ENCODE assay signal across 22 cellular contexts in the genomic region with DNA sequence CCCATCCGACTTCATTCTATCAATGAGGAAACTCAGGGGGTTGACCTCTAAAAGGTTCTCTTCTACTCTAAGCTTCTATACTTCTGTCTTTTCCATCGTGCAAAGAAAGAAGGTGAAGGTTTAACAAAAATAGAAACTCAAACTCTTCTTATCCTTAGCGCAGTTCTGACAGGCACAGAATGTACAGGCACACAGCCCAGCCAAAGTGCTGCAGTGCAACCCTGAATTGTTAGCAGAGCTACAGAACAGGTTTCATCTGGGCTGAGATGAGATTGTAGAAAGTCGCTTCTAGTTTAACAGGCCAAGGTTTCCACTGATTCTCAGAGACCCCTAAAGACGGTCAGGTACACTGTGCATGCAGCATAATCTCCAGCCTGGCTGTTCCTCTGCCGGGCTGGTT.
DNase-seq lines count a peak whose midpoint lies in the region; ATAC-seq and TF ChIP-seq lines count a peak whose summit lies in the region.
"Had no signal": no experiment of that assay in that cellular context is flagged by ENCODE, and none has a peak within 500 bp of the region (broad histone marks: within the 10 kb centered on the region; RNA-seq: fewer than 3 reads in every experiment).

No MANE protein-coding gene starts in this region.

- no peak for TF ChIP-seq EP300 in gastroesophageal sphincter (IDR thresholded peaks at IDR 0.05)

- no peak overlapping the region for H3K23ac ChIP-seq in mesenchymal stem cell (ENCODE audit: low read length in 2 of 2)

- 47 to 65% methylated on average over 2 to 6 of the region's 6 CpGs for WGBS in gastroesophageal sphincter (ENCODE audit: low coverage in 1 of 2), 2 donors
- 96% methylated on average over 6 of the region's 6 CpGs for WGBS in mesenchymal stem cell
- 64 to 71% methylated on average over 6 of the region's 6 CpGs for WGBS in thyroid gland, 2 donors

- H2BK5ac ChIP-seq in mesenchymal stem cell (ENCODE audit: low read depth, low read length, poor library complexity, severe bottlenecking): peak overlapping the region; percentile 5

- TF ChIP-seq POLR2A in gastroesophageal sphincter (IDR thresholded peaks at IDR 0.05): no peak
- no peak for TF ChIP-seq POLR2A in thyroid gland (IDR thresholded peaks at IDR 0.05)

- H3K18ac ChIP-seq in mesenchymal stem cell (ENCODE audit: low read depth in 1 of 2, low read length in 2 of 2): no peak overlapping the region

- H3K9ac ChIP-seq in mesenchymal stem cell (ENCODE audit: low read length): no peak overlapping the region

- no peak overlapping the region for H3K4me3 ChIP-seq in gastroesophageal sphincter
- H3K4me3 ChIP-seq in mesenchymal stem cell (ENCODE audit: insufficient read depth in 1 of 2, low read depth in 1 of 2, low read length in 2 of 2): no peak overlapping the region
- H3K4me3 ChIP-seq in thyroid gland (replicated peaks in 1 of 3): no peak overlapping the region
- H3K4me3 ChIP-seq: K562, ovary, tibial artery had no signal

- H3K27me3 ChIP-seq in gastroesophageal sphincter (no peaks in the 10 kb centered on the region), mesenchymal stem cell (ENCODE audit: control insufficient read depth in 1 of 2, insufficient read depth in 1 of 2, low read length in 2 of 2) (peaks cover 0 to 7% of the 10 kb centered on the region in 2 experiments), thyroid gland (no peaks in the 10 kb centered on the region)
- H3K27me3 ChIP-seq: ovary, tibial artery had no signal

- no peaks in the 10 kb centered on the region for H3K27me3 Mint-ChIP-seq in activated naive CD4-positive, alpha-beta T cell treated with anti-CD3 and anti-CD28 coated beads for 36 hours (ENCODE audit: low read depth)
- no peaks in the 10 kb centered on the region for H3K27me3 Mint-ChIP-seq in activated naive CD4-positive, alpha-beta T cell treated with anti-CD3 and anti-CD28 coated beads, Interleukin-2, amount 10 ng/mL, durations not matched to agents 7 days and 5 days
- H3K27me3 Mint-ChIP-seq: activated CD4-positive, alpha-beta memory T cell treated with anti-CD3 and anti-CD28 coated beads for 36 hours; central memory CD8-positive, alpha-beta T cell; stimulated activated naive B cell treated with anti-CD40 and anti-IgM and Interleukin-4, amounts not matched to agents 10 μg/mL and 1 μg/mL and 100 μg/mL, for 72 hours had no signal

- H3K36me3 ChIP-seq in gastroesophageal sphincter (peaks cover 0 to 29% of the 10 kb centered on the region in 2 donors), mesenchymal stem cell (ENCODE audit: control insufficient read depth in 1 of 2, insufficient read depth in 2 of 2, low read depth in 1 of 2, low read length in 2 of 2) (peaks cover 3 to 13% of the 10 kb centered on the region in 2 experiments), thyroid gland (peaks cover 0 to 5% of the 10 kb centered on the region in 2 donors)
- H3K36me3 ChIP-seq: ovary had no signal

- no peaks in the 10 kb centered on the region for H3K9me3 ChIP-seq in gastroesophageal sphincter
- peaks cover 6% of the 10 kb centered on the region for H3K9me3 ChIP-seq in mesenchymal stem cell (ENCODE audit: control insufficient read depth, low read length)
- H3K9me3 ChIP-seq in thyroid gland: no peaks in the 10 kb centered on the region
- H3K9me3 ChIP-seq: ovary, tibial artery had no signal

- H4K8ac ChIP-seq in mesenchymal stem cell (ENCODE audit: low read length): no peak overlapping the region

- peak overlapping the region in 3 of 4 donors; percentile 67 to 74 (median 70) for H3K27ac ChIP-seq in gastroesophageal sphincter
- no peak overlapping the region for H3K27ac ChIP-seq in mesenchymal stem cell (ENCODE audit: low read length, poor library complexity, severe bottlenecking)
- peak overlapping the region; percentile 83 to 100 (median 97) for H3K27ac ChIP-seq in thyroid gland
- H3K27ac ChIP-seq: tibial artery had no signal

- no peaks in the 10 kb centered on the region for H3K79me1 ChIP-seq in mesenchymal stem cell (replicated peaks; ENCODE audit: low read length, poor library complexity, severe bottlenecking)

- H3K27ac Mint-ChIP-seq in activated naive CD4-positive, alpha-beta T cell treated with anti-CD3 and anti-CD28 coated beads for 36 hours: peak overlapping the region; percentile 9
- H3K27ac Mint-ChIP-seq in activated naive CD4-positive, alpha-beta T cell treated with anti-CD3 and anti-CD28 coated beads, Interleukin-2, amount 10 ng/mL, durations not matched to agents 7 days and 5 days: no peak overlapping the region
- H3K27ac Mint-ChIP-seq: activated CD4-positive, alpha-beta memory T cell treated with anti-CD3 and anti-CD28 coated beads for 36 hours; natural killer cell had no signal

- H3K4me3 Mint-ChIP-seq in activated naive CD4-positive, alpha-beta T cell treated with anti-CD3 and anti-CD28 coated beads for 36 hours: no peak overlapping the region
- H3K4me3 Mint-ChIP-seq in activated naive CD4-positive, alpha-beta T cell treated with anti-CD3 and anti-CD28 coated beads, Interleukin-2, amount 10 ng/mL, durations not matched to agents 7 days and 5 days: no peak overlapping the region
- H3K4me3 Mint-ChIP-seq: activated CD4-positive, alpha-beta memory T cell treated with anti-CD3 and anti-CD28 coated beads for 36 hours; central memory CD8-positive, alpha-beta T cell; natural killer cell; stimulated activated naive B cell treated with anti-CD40 and anti-IgM and Interleukin-4, amounts not matched to agents 10 μg/mL and 1 μg/mL and 100 μg/mL, for 72 hours had no signal

- H3K4ac ChIP-seq in mesenchymal stem cell (ENCODE audit: low read depth in 1 of 2, low read length in 2 of 2): no peak overlapping the region

- no peak overlapping the region for H2AK5ac ChIP-seq in mesenchymal stem cell (ENCODE audit: low read length, severe bottlenecking)

- TF ChIP-seq CTCF in gastroesophageal sphincter (IDR thresholded peaks at IDR 0.05) (no peak), thyroid gland (IDR thresholded peaks at IDR 0.05) (no peak), GM10266 (IDR thresholded peaks at IDR 0.05; ENCODE audit: control insufficient read depth, insufficient read depth, low read depth, missing control alignments) (no peak)

- H2BK12ac ChIP-seq in mesenchymal stem cell (ENCODE audit: low read length in 2 of 2): no peak overlapping the region

- H3K14ac ChIP-seq in mesenchymal stem cell (ENCODE audit: low read length in 2 of 2): no peak overlapping the region

- H2BK15ac ChIP-seq in mesenchymal stem cell (ENCODE audit: low read depth, poor library complexity, severe bottlenecking): no peak overlapping the region

- intact Hi-C loops in activated naive CD4-positive, alpha-beta T cell treated with anti-CD3 and anti-CD28 coated beads for 36 hours (cut with micrococcal nuclease): no loop called here
- intact Hi-C loops in thyroid gland (cut with DNase I): no loop called here

- peaks cover 2 to 56% (median 15%) of the 10 kb centered on the region in 3 donors for H3K4me1 ChIP-seq in gastroesophageal sphincter
- H3K4me1 ChIP-seq in mesenchymal stem cell (ENCODE audit: control insufficient read depth, insufficient read depth, low read depth, low read length): no peaks in the 10 kb centered on the region
- H3K4me1 ChIP-seq in thyroid gland: peaks cover 87 to 93% of the 10 kb centered on the region in 2 donors

- peaks cover 36% of the 10 kb centered on the region for H3K36me3 Mint-ChIP-seq in activated naive CD4-positive, alpha-beta T cell treated with anti-CD3 and anti-CD28 coated beads for 36 hours (ENCODE audit: low read depth)
- H3K36me3 Mint-ChIP-seq in activated naive CD4-positive, alpha-beta T cell treated with anti-CD3 and anti-CD28 coated beads, Interleukin-2, amount 10 ng/mL, durations not matched to agents 7 days and 5 days: peaks cover 88% of the 10 kb centered on the region

- H3K4me2 ChIP-seq in mesenchymal stem cell (ENCODE audit: low read length, poor library complexity, severe bottlenecking): no peak overlapping the region

- H2BK120ac ChIP-seq in mesenchymal stem cell (ENCODE audit: low read depth, low read length): no peak overlapping the region

- DNase-seq in activated naive CD4-positive, alpha-beta T cell treated with anti-CD3 and anti-CD28 coated beads for 36 hours: no peak
- no peak for DNase-seq in activated naive CD4-positive, alpha-beta T cell treated with anti-CD3 and anti-CD28 coated beads, Interleukin-2, amount 10 ng/mL, durations not matched to agents 7 days and 5 days
- DNase-seq in mesenchymal stem cell (no peak), thyroid gland (peak; percentile 71 to 74), GM10266 (ENCODE audit: extremely low spot score) (no peak)
- DNase-seq: 8988T; activated CD4-positive, alpha-beta memory T cell treated with anti-CD3 and anti-CD28 coated beads for 36 hours; activated effector memory CD4-positive, alpha-beta T cell treated with Interleukin-2 at 50 U/mL for 16 hours; DMS53; MM.1S; natural killer cell; NCI-H1436; OCI-M1; stimulated activated CD4-positive, alpha-beta T cell treated with anti-CD3 and anti-CD28 coated beads, Interleukin-4, amount 100 ng/mL, for 1 hour; stimulated activated naive B cell treated with anti-CD40 and anti-IgM and Interleukin-4, amounts not matched to agents 10 μg/mL and 1 μg/mL and 100 μg/mL, for 72 hours had no signal

- no peak overlapping the region for H4K91ac ChIP-seq in mesenchymal stem cell (ENCODE audit: low read length)

- no peaks in the 10 kb centered on the region for H3K9me3 Mint-ChIP-seq in activated naive CD4-positive, alpha-beta T cell treated with anti-CD3 and anti-CD28 coated beads for 36 hours
- no peaks in the 10 kb centered on the region for H3K9me3 Mint-ChIP-seq in activated naive CD4-positive, alpha-beta T cell treated with anti-CD3 and anti-CD28 coated beads, Interleukin-2, amount 10 ng/mL, durations not matched to agents 7 days and 5 days
- H3K9me3 Mint-ChIP-seq: activated CD4-positive, alpha-beta memory T cell treated with anti-CD3 and anti-CD28 coated beads for 36 hours; central memory CD8-positive, alpha-beta T cell; natural killer cell; stimulated activated naive B cell treated with anti-CD40 and anti-IgM and Interleukin-4, amounts not matched to agents 10 μg/mL and 1 μg/mL and 100 μg/mL, for 72 hours had no signal

- ATAC-seq in gastroesophageal sphincter (no peak), HG02938 (IDR thresholded peaks at IDR 0.05; ENCODE audit: unreplicated experiment) (no peak), HG03045 (IDR thresholded peaks at IDR 0.05; ENCODE audit: unreplicated experiment) (no peak)
- ATAC-seq: K562; natural killer cell; stimulated activated naive B cell treated with anti-CD40 and anti-IgM and Interleukin-4, amounts not matched to agents 10 μg/mL and 1 μg/mL and 100 μg/mL, for 72 hours had no signal

- CTCF ChIA-PET in activated naive CD4-positive, alpha-beta T cell treated with anti-CD3 and anti-CD28 coated beads for 36 hours (lab: Charles Lee): interaction anchor here (1.1 to 5.3 kb wide), 3 partner anchors 12 to 29 kb away, joined by 3 to 38 read pairs (median 3); no protein-coding TSS in a partner anchor
- CTCF ChIA-PET in activated naive CD4-positive, alpha-beta T cell treated with anti-CD3 and anti-CD28 coated beads, Interleukin-2, amount 10 ng/mL, durations not matched to agents 7 days and 5 days (lab: Charles Lee): interaction anchor here (1.5 to 8.4 kb wide), 2 partner anchors 12 to 65 kb away, joined by 4 to 62 read pairs; no protein-coding TSS in a partner anchor

- no peak overlapping the region for H2AFZ ChIP-seq in mesenchymal stem cell (ENCODE audit: low read depth, low read length)

- peaks cover 67% of the 10 kb centered on the region for H3K4me1 Mint-ChIP-seq in activated naive CD4-positive, alpha-beta T cell treated with anti-CD3 and anti-CD28 coated beads for 36 hours (ENCODE audit: low read depth)
- H3K4me1 Mint-ChIP-seq in activated naive CD4-positive, alpha-beta T cell treated with anti-CD3 and anti-CD28 coated beads, Interleukin-2, amount 10 ng/mL, durations not matched to agents 7 days and 5 days: peaks cover 33% of the 10 kb centered on the region

Comparison
In these comparisons a context has a peak if more than half of its experiments do, and no peak if none do; other contexts are left out.
1. DNase-seq: peak in thyroid gland (2 of 2); none in activated naive CD4-positive, alpha-beta T cell treated with anti-CD3 and anti-CD28 coated beads for 36 hours (single experiment), activated naive CD4-positive, alpha-beta T cell treated with anti-CD3 and anti-CD28 coated beads, Interleukin-2, amount 10 ng/mL, durations not matched to agents 7 days and 5 days (single experiment), mesenchymal stem cell (single experiment) and GM10266 (single experiment).